In genomic region chr1:156110252-156110651, GRCh38 we compare ENCODE assay signal across 25 cellular contexts. TPM values are rescaled to one million over a fixed set of nuclear protein-coding genes. Genes with fewer than 3 reads are reported as not detected.
DNase-seq lines count a peak whose midpoint lies in the region; ATAC-seq, FAIRE-seq and TF ChIP-seq lines count a peak whose summit lies in the region.
"Had no signal": no experiment of that assay in that cellular context is flagged by ENCODE, and none has a peak within 500 bp of the region (broad histone marks: within the 10 kb centered on the region; RNA-seq: fewer than 3 reads in every experiment).

No MANE protein-coding gene starts in this region.

- H3K27ac ChIP-seq in CD4-positive, alpha-beta T cell (ENCODE audit: low read depth, low read length) = no peak overlapping the region
- peak overlapping the region; percentile 100 for H3K27ac ChIP-seq in RWPE1
- H3K27ac ChIP-seq in K562 (ENCODE audit: extremely low read depth, low read depth, low read length) = no peak overlapping the region
- H3K27ac ChIP-seq in gastrocnemius medialis = peak overlapping the region; percentile 34 to 99 (median 97)
- H3K27ac ChIP-seq: GM23248 had no signal

- peaks cover 31% of the 10 kb centered on the region for H3K27me3 Mint-ChIP-seq in CD4-positive, alpha-beta T cell

- H3K36me3 ChIP-seq in K562 (ENCODE audit: control insufficient read depth, insufficient read depth, low read length) = no peaks in the 10 kb centered on the region
- H3K36me3 ChIP-seq in gastrocnemius medialis = no peaks in the 10 kb centered on the region

- no peak for ATAC-seq in CD4-positive, alpha-beta T cell (ENCODE audit: poor library complexity)
- ATAC-seq in K562 (no peak), gastrocnemius medialis (no peak), GM18502 (IDR thresholded peaks at IDR 0.05; ENCODE audit: poor library complexity, unreplicated experiment) (no peak)
- ATAC-seq: GM12878 had no signal

- TF ChIP-seq RAD21 in K562 (CRISPR knock-in tag; conservative IDR thresholded peaks at IDR 0.05 in 1 of 2, IDR thresholded peaks at IDR 0.05 in 1 of 2) = no peak

- H3K4me1 Mint-ChIP-seq in CD4-positive, alpha-beta T cell (ENCODE audit: low read depth) = peaks cover 37% of the 10 kb centered on the region

- peaks cover 15% of the 10 kb centered on the region for H3K36me3 Mint-ChIP-seq in CD4-positive, alpha-beta T cell (ENCODE audit: low read depth)

- H3K9me3 ChIP-seq in CD4-positive, alpha-beta T cell (ENCODE audit: control insufficient read depth, low read length) = no peaks in the 10 kb centered on the region
- H3K9me3 ChIP-seq in K562 (replicated peaks; ENCODE audit: control insufficient read depth, insufficient read depth, low read depth, low read length) = no peaks in the 10 kb centered on the region
- H3K9me3 ChIP-seq in gastrocnemius medialis = no peaks in the 10 kb centered on the region
- H3K9me3 ChIP-seq: HAP-1 had no signal

- peaks cover 9% of the 10 kb centered on the region for H3K79me2 ChIP-seq in K562 (ENCODE audit: control insufficient read depth, insufficient read depth, low read length)

- DNase-seq in CD4-positive, alpha-beta T cell = no peak
- DNase-seq in RWPE1 (ENCODE audit: low spot score) (no peak), K562 (ENCODE audit: extremely low read depth in 1 of 4, low spot score in 3 of 4) (no peak), gastrocnemius medialis (no peak), AG08395 (ENCODE audit: low spot score) (no peak), NCI-H2029 treated with DMSO at 0.1 percent for 48 hours (lab: John Stamatoyannopoulos, UW) (no peak), NCI-H1694 treated with DMSO at 0.1 percent for 48 hours (lab: John Stamatoyannopoulos, UW) (no peak)
- DNase-seq: COR-L47, DMS 273 treated with DMSO at 0.1 percent for 48 hours, DMS79 treated with DMSO at 0.1 percent for 48 hours, GM23248, IMR-90, Karpas-422, MV-4-11, NCI-H1105 treated with DMSO at 0.1 percent for 48 hours, NCI-H446, NCI-H526, Right ventricle myocardium superior had no signal

- H3K27ac Mint-ChIP-seq in CD4-positive, alpha-beta T cell = peak overlapping the region; percentile 51
- H3K27ac Mint-ChIP-seq: B cell had no signal

- CTCF ChIA-PET in CD4-positive, alpha-beta T cell (lab: Charles Lee) = no interaction called here
- CTCF ChIA-PET in RWPE1 (lab: Yijun Ruan, JAX) (interaction anchor here (0.6 to 2.2 kb wide), 2 partner anchors 14 to 20 kb away, joined by 3 to 12 read pairs; no protein-coding TSS in a partner anchor), K562 (lab: Yijun Ruan, JAX; ENCODE audit: low intra/inter-chr PET ratio) (no interaction called here)

- H2AFZ ChIP-seq in K562 (ENCODE audit: low read depth, low read length) = no peak overlapping the region
- H2AFZ ChIP-seq: GM23248 had no signal

- POLR2A ChIA-PET in CD4-positive, alpha-beta T cell (lab: Charles Lee) = no interaction called here
- POLR2A ChIA-PET in RWPE1 (lab: Yijun Ruan, JAX; ENCODE audit: low non-redundant PET) = no interaction called here
- POLR2A ChIA-PET in K562 (lab: Yijun Ruan, JAX) = interaction anchor here (0.7 to 1.1 kb wide), 3 partner anchors 12 to 140 kb away, joined by 3 to 4 read pairs (median 3); no protein-coding TSS in a partner anchor

- FAIRE-seq in K562 (lab: Jason Lieb, UNC) = no peak
- FAIRE-seq: GM12878, HTR-8/SVneo had no signal

- peaks cover 20% of the 10 kb centered on the region for H3K27me3 ChIP-seq in CD4-positive, alpha-beta T cell (ENCODE audit: control insufficient read depth, insufficient read depth, low read length)
- no peaks in the 10 kb centered on the region for H3K27me3 ChIP-seq in K562 (ENCODE audit: control insufficient read depth in 2 of 2, insufficient read depth in 2 of 2, low read length in 2 of 2)
- no peaks in the 10 kb centered on the region for H3K27me3 ChIP-seq in gastrocnemius medialis

- no peaks in the 10 kb centered on the region for H3K9me3 Mint-ChIP-seq in CD4-positive, alpha-beta T cell

- no peaks in the 10 kb centered on the region for H3K9me1 ChIP-seq in K562 (ENCODE audit: control insufficient read depth, insufficient read depth, low read length)

- no peak for TF ChIP-seq EP300 in K562 (IDR thresholded peaks at IDR 0.05; ENCODE audit: low read length)

- 41% methylated on average over 2 of the region's 2 CpGs for WGBS in K562 (ENCODE audit: insufficient coverage, low coverage, missing lambda C conversion rate)

- no peak for TF ChIP-seq CTCF in CD4-positive, alpha-beta T cell (IDR thresholded peaks at IDR 0.05)
- no peak for TF ChIP-seq CTCF in RWPE1 (conservative IDR thresholded peaks at IDR 0.05; ENCODE audit: low read depth)
- no peak for TF ChIP-seq CTCF in K562 (IDR thresholded peaks at IDR 0.05 in 2 of 3, conservative IDR thresholded peaks at IDR 0.05 in 1 of 3; ENCODE audit: insufficient read depth in 2 of 3, low read depth in 1 of 3, low read length in 3 of 3)
- no peak for TF ChIP-seq CTCF in gastrocnemius medialis (IDR thresholded peaks at IDR 0.05 in 4 of 5, conservative IDR thresholded peaks at IDR 0.05 in 1 of 5)

- H3K4me3 Mint-ChIP-seq in CD4-positive, alpha-beta T cell = no peak overlapping the region
- H3K4me3 Mint-ChIP-seq: B cell had no signal

- H3K4me2 ChIP-seq in K562 (ENCODE audit: insufficient read depth, low read length) = no peak overlapping the region

- H3K4me1 ChIP-seq in K562 (replicated peaks in 1 of 2; ENCODE audit: control insufficient read depth in 2 of 2, insufficient read depth in 2 of 2, low read length in 2 of 2) = peaks cover 29 to 39% of the 10 kb centered on the region in 2 experiments
- peaks cover 62 to 67% of the 10 kb centered on the region in 2 donors for H3K4me1 ChIP-seq in gastrocnemius medialis

- no TSS peak for BruUV-seq in K562 (replicated peaks; lab: Mats Ljungman, UMichigan)

- no peak overlapping the region for H3K9ac ChIP-seq in K562 (ENCODE audit: insufficient read depth in 1 of 2, low read depth in 2 of 2, low read length in 2 of 2)
- H3K9ac ChIP-seq: GM23248 had no signal

- intact Hi-C loops in CD4-positive, alpha-beta T cell (cut with DNase I, micrococcal nuclease) = no loop called here
- intact Hi-C loops in K562 (cut with micrococcal nuclease) (loop anchor here (5.0 kb wide), 1 partner anchor 397 kb away; no protein-coding TSS in a partner anchor), gastrocnemius medialis (cut with DNase I; ENCODE audit: low total_unique reads) (no loop called here)

- no peak for TF ChIP-seq POLR2A in K562 (conservative IDR thresholded peaks at IDR 0.05)
- no peak for TF ChIP-seq POLR2A in gastrocnemius medialis (IDR thresholded peaks at IDR 0.05)

- in situ Hi-C loops in K562 (cut with MboI) = no loop called here
- in situ Hi-C loops in gastrocnemius medialis (cut with MboI; ENCODE audit: low sequenced_read_pairs in 4 of 4) = loop anchor here in 1 of 4 donors (25.0 kb wide), 1 partner anchor 377 kb away; no protein-coding TSS in a partner anchor

- H4K20me1 ChIP-seq in K562 (replicated peaks; ENCODE audit: control insufficient read depth, insufficient read depth, low read length) = no peaks in the 10 kb centered on the region

- H3K4me3 ChIP-seq in K562 (no peak overlapping the region), gastrocnemius medialis (no peak overlapping the region)
- H3K4me3 ChIP-seq: GM12878, GM23248, HAP-1 had no signal

RNA-seq across cellular contexts. Expression of gene LMNA, which starts 4.3 kb away (rescaled TPM):
- total RNA-seq in CD4-positive, alpha-beta T cell = 100 to 1,000 TPM; 435 to 455 TPM
- total RNA-seq in K562 (2011; cell fraction: chromatin; rRNA removed; ENCODE audit: low replicate concordance) = 84.8 and 209 TPM in 2 replicates
- total RNA-seq in K562 (2011; cell fraction: nucleolus; rRNA removed) = 154 and 172 TPM in 2 replicates
- total RNA-seq in K562 (2011; cell fraction: nucleoplasm; rRNA removed) = 95.4 and 117 TPM in 2 replicates
- total RNA-seq in K562 (2014; rRNA removed) (250 and 267 TPM in 2 replicates), K562 (2014; rRNA removed; fragmentation: Illumina TruSeq; extraction: Trizol) (41.3 and 44.0 TPM in 2 replicates), K562 (2015; rRNA removed; fragmentation: Illumina TruSeq; extraction: Trizol) (89.1 and 97.7 TPM in 2 replicates), K562 (2021) (347 and 354 TPM in 2 replicates), gastrocnemius medialis (100 to 1,000 TPM; 143 to 244 (median 220) TPM)
- polyA plus RNA-seq in K562 (2011; rRNA removed) (88.2 and 129 TPM in 2 replicates), K562 (2014; fragmentation: Illumina TruSeq; extraction: Trizol) (77.1 and 104 TPM in 2 replicates), K562 (2014; fragmentation: Nextera tagmentation; extraction: Ambion mirVana) (1 to 10 TPM in 1 of 2 experiments, under 1 TPM in 1; 1.00 to 4.5 TPM), K562 (2014; rRNA removed) (123 and 166 TPM in 2 replicates)
- 116 and 274 TPM in 2 replicates for polyA plus RNA-seq in K562 (2011; cell fraction: cytosol; rRNA removed)
- polyA plus RNA-seq in K562 (2011; cell fraction: nucleus; rRNA removed) = 154 and 164 TPM in 2 replicates
- 193 TPM in 2 replicates for polyA plus RNA-seq in K562 (2012)
- 104 and 109 TPM in 2 replicates for polyA minus RNA-seq in K562 (2011; rRNA and poly(A)+ RNA removed)
- 151 and 176 TPM in 2 replicates for polyA minus RNA-seq in K562 (2011; cell fraction: cytosol; rRNA and poly(A)+ RNA removed)
- 47.4 and 69.6 TPM in 2 replicates for polyA minus RNA-seq in K562 (2011; cell fraction: nucleus; rRNA and poly(A)+ RNA removed)

RNA-seq across cellular contexts. Expression of gene MEX3A, which starts 28.0 kb away (rescaled TPM):
- under 1 TPM; 0.27 to 0.36 TPM for total RNA-seq in CD4-positive, alpha-beta T cell
- total RNA-seq in K562 (2011; cell fraction: chromatin; rRNA removed; ENCODE audit: low replicate concordance) = 4.5 and 10.4 TPM in 2 replicates
- 5.4 and 5.8 TPM in 2 replicates for total RNA-seq in K562 (2011; cell fraction: nucleolus; rRNA removed)
- total RNA-seq in K562 (2011; cell fraction: nucleoplasm; rRNA removed) = 5.7 and 7.9 TPM in 2 replicates
- 7.3 and 8.0 TPM in 2 replicates for total RNA-seq in K562 (2014; rRNA removed)
- 4.2 and 4.4 TPM in 2 replicates for total RNA-seq in K562 (2014; rRNA removed; fragmentation: Illumina TruSeq; extraction: Trizol)
- total RNA-seq in K562 (2015; rRNA removed; fragmentation: Illumina TruSeq; extraction: Trizol) = 4.7 and 5.1 TPM in 2 replicates
- total RNA-seq in K562 (2021) = 13.7 and 14.5 TPM in 2 replicates
- polyA plus RNA-seq in K562 (2011; rRNA removed) = 5.2 and 9.0 TPM in 2 replicates
- 11.1 and 12.3 TPM in 2 replicates for polyA plus RNA-seq in K562 (2011; cell fraction: cytosol; rRNA removed)
- 14.4 and 17.6 TPM in 2 replicates for polyA plus RNA-seq in K562 (2011; cell fraction: nucleus; rRNA removed)
- polyA plus RNA-seq in K562 (2012) = 3.8 and 8.5 TPM in 2 replicates
- polyA plus RNA-seq in K562 (2014; fragmentation: Illumina TruSeq; extraction: Trizol) = 9.2 and 10.1 TPM in 2 replicates
- polyA plus RNA-seq in K562 (2014; fragmentation: Nextera tagmentation; extraction: Ambion mirVana) = under 1 TPM; 0.36 to 0.37 TPM
- polyA plus RNA-seq in K562 (2014; rRNA removed) = 8.7 and 11.0 TPM in 2 replicates
- polyA minus RNA-seq in K562 (2011; rRNA and poly(A)+ RNA removed) = 5.8 and 6.9 TPM in 2 replicates
- polyA minus RNA-seq in K562 (2011; cell fraction: cytosol; rRNA and poly(A)+ RNA removed) = 10.8 and 15.0 TPM in 2 replicates
- polyA minus RNA-seq in K562 (2011; cell fraction: nucleus; rRNA and poly(A)+ RNA removed) = 2.6 and 5.0 TPM in 2 replicates
- not detected for total RNA-seq in gastrocnemius medialis
- polyA plus RNA-seq: CD14-positive monocyte had no signal

RNA-seq across cellular contexts. Expression of gene SEMA4A, which starts 43.1 kb away (rescaled TPM):
- total RNA-seq in CD4-positive, alpha-beta T cell = 10 to 100 TPM in 1 of 2 experiments, 1 to 10 TPM in 1; 9.4 to 10.1 TPM
- total RNA-seq in K562 (2011; cell fraction: chromatin; rRNA removed; ENCODE audit: low replicate concordance) = 2.6 and 4.3 TPM in 2 replicates
- 3.5 and 4.1 TPM in 2 replicates for total RNA-seq in K562 (2011; cell fraction: nucleolus; rRNA removed)
- 3.1 and 4.4 TPM in 2 replicates for total RNA-seq in K562 (2011; cell fraction: nucleoplasm; rRNA removed)
- 0.45 and 0.49 TPM in 2 replicates for total RNA-seq in K562 (2014; rRNA removed)
- 0.38 and 0.40 TPM in 2 replicates for total RNA-seq in K562 (2014; rRNA removed; fragmentation: Illumina TruSeq; extraction: Trizol)
- 0.40 and 0.72 TPM in 2 replicates for total RNA-seq in K562 (2015; rRNA removed; fragmentation: Illumina TruSeq; extraction: Trizol)
- total RNA-seq in K562 (2021) = 1.4 and 1.9 TPM in 2 replicates
- polyA plus RNA-seq in K562 (2011; rRNA removed) = 1.7 and 3.2 TPM in 2 replicates
- polyA plus RNA-seq in K562 (2011; cell fraction: cytosol; rRNA removed) = 2.0 and 2.8 TPM in 2 replicates
- polyA plus RNA-seq in K562 (2011; cell fraction: nucleus; rRNA removed) = 15.5 and 18.8 TPM in 2 replicates
- polyA plus RNA-seq in K562 (2012) = 0.77 and 2.6 TPM in 2 replicates
- 0.79 and 1.1 TPM in 2 replicates for polyA plus RNA-seq in K562 (2014; fragmentation: Illumina TruSeq; extraction: Trizol)
- under 1 TPM; 0.04 to 0.06 TPM for polyA plus RNA-seq in K562 (2014; fragmentation: Nextera tagmentation; extraction: Ambion mirVana)
- polyA plus RNA-seq in K562 (2014; rRNA removed) = 1.0 and 1.5 TPM in 2 replicates
- polyA minus RNA-seq in K562 (2011; rRNA and poly(A)+ RNA removed) = 0.53 and 0.96 TPM in 2 replicates
- 1.7 and 2.1 TPM in 2 replicates for polyA minus RNA-seq in K562 (2011; cell fraction: cytosol; rRNA and poly(A)+ RNA removed)
- 1.3 and 2.0 TPM in 2 replicates for polyA minus RNA-seq in K562 (2011; cell fraction: nucleus; rRNA and poly(A)+ RNA removed)
- total RNA-seq in gastrocnemius medialis = 1 to 10 TPM in 2 of 4 donors, under 1 TPM in 2; 0.29 to 2.4 (median 1.2) TPM

RNA-seq across cellular contexts. Expression of gene RAB25, which starts 49.3 kb away (rescaled TPM):
- total RNA-seq in CD4-positive, alpha-beta T cell = 1 to 10 TPM in 1 of 2 experiments, under 1 TPM in 1; 0.58 to 1.3 TPM
- not detected in 2 replicates for total RNA-seq in K562 (2011; cell fraction: chromatin; rRNA removed; ENCODE audit: low replicate concordance)
- not detected in 2 replicates for total RNA-seq in K562 (2011; cell fraction: nucleolus; rRNA removed)
- total RNA-seq in K562 (2011; cell fraction: nucleoplasm; rRNA removed) = not detected in 2 replicates
- total RNA-seq in K562 (2014; rRNA removed) = not detected in 2 replicates
- not detected in 2 replicates for total RNA-seq in K562 (2014; rRNA removed; fragmentation: Illumina TruSeq; extraction: Trizol)
- total RNA-seq in K562 (2015; rRNA removed; fragmentation: Illumina TruSeq; extraction: Trizol) = not detected in 2 replicates
- 0.27 and 0.49 TPM in 2 replicates for total RNA-seq in K562 (2021)
- 0.10 and 0.68 TPM in 2 replicates for polyA plus RNA-seq in K562 (2011; rRNA removed)
- 0.30 and 0.37 TPM in 2 replicates for polyA plus RNA-seq in K562 (2011; cell fraction: cytosol; rRNA removed)
- 0.24 TPM in 1 of 2 replicates, not detected in the other for polyA plus RNA-seq in K562 (2011; cell fraction: nucleus; rRNA removed)
- 0.18 and 0.36 TPM in 2 replicates for polyA plus RNA-seq in K562 (2012)
- not detected in 2 replicates for polyA plus RNA-seq in K562 (2014; fragmentation: Illumina TruSeq; extraction: Trizol)
- under 1 TPM in 1 of 2 experiments, not detected in 1; 0.13 TPM for polyA plus RNA-seq in K562 (2014; fragmentation: Nextera tagmentation; extraction: Ambion mirVana)
- 0.45 TPM in 1 of 2 replicates, not detected in the other for polyA plus RNA-seq in K562 (2014; rRNA removed)
- 0.75 TPM in 1 of 2 replicates, not detected in the other for polyA minus RNA-seq in K562 (2011; rRNA and poly(A)+ RNA removed)
- not detected in 2 replicates for polyA minus RNA-seq in K562 (2011; cell fraction: cytosol; rRNA and poly(A)+ RNA removed)
- not detected in 2 replicates for polyA minus RNA-seq in K562 (2011; cell fraction: nucleus; rRNA and poly(A)+ RNA removed)
- total RNA-seq in gastrocnemius medialis = 1 to 10 TPM in 1 of 4 donors, not detected in 3; 1.2 TPM
- total RNA-seq: GM23248, IMR-90, M059J, Right ventricle myocardium superior had no signal
- polyA plus RNA-seq: CD14-positive monocyte, GM23248, IMR-90 had no signal

RNA-seq across cellular contexts. Expression of gene LAMTOR2, which starts 55.7 kb away (rescaled TPM):
- total RNA-seq in CD4-positive, alpha-beta T cell = 1 to 10 TPM; 7.0 to 8.7 TPM
- total RNA-seq in K562 (2011; cell fraction: chromatin; rRNA removed; ENCODE audit: low replicate concordance) = 9.0 and 18.3 TPM in 2 replicates
- total RNA-seq in K562 (2011; cell fraction: nucleolus; rRNA removed) = 19.3 and 22.5 TPM in 2 replicates
- total RNA-seq in K562 (2011; cell fraction: nucleoplasm; rRNA removed) = 16.0 and 16.2 TPM in 2 replicates
- total RNA-seq in K562 (2014; rRNA removed) (92.7 and 98.7 TPM in 2 replicates), K562 (2014; rRNA removed; fragmentation: Illumina TruSeq; extraction: Trizol) (28.6 and 43.2 TPM in 2 replicates), K562 (2015; rRNA removed; fragmentation: Illumina TruSeq; extraction: Trizol) (69.3 and 74.6 TPM in 2 replicates), K562 (2021) (59.2 and 66.6 TPM in 2 replicates), gastrocnemius medialis (10 to 100 TPM; 51.5 to 82.7 (median 72.6) TPM)
- polyA plus RNA-seq in K562 (2011; rRNA removed) (39.0 and 62.8 TPM in 2 replicates), K562 (2014; fragmentation: Illumina TruSeq; extraction: Trizol) (64.0 and 81.6 TPM in 2 replicates), K562 (2014; fragmentation: Nextera tagmentation; extraction: Ambion mirVana) (100 to 1,000 TPM; 157 to 161 TPM), K562 (2014; rRNA removed) (88.8 and 91.0 TPM in 2 replicates)
- polyA plus RNA-seq in K562 (2011; cell fraction: cytosol; rRNA removed) = 100 and 125 TPM in 2 replicates
- 37.5 and 38.3 TPM in 2 replicates for polyA plus RNA-seq in K562 (2011; cell fraction: nucleus; rRNA removed)
- 84.9 and 94.8 TPM in 2 replicates for polyA plus RNA-seq in K562 (2012)
- 19.4 and 21.7 TPM in 2 replicates for polyA minus RNA-seq in K562 (2011; rRNA and poly(A)+ RNA removed)
- 15.4 and 23.8 TPM in 2 replicates for polyA minus RNA-seq in K562 (2011; cell fraction: cytosol; rRNA and poly(A)+ RNA removed)
- 9.3 and 18.7 TPM in 2 replicates for polyA minus RNA-seq in K562 (2011; cell fraction: nucleus; rRNA and poly(A)+ RNA removed)

Comparison
In these comparisons a context has a peak if more than half of its experiments do, and no peak if none do; other contexts are left out.
1. H3K27ac ChIP-seq: peak in RWPE1 (single experiment) and gastrocnemius medialis (4 of 4); none in CD4-positive, alpha-beta T cell (single experiment) and K562 (single experiment).